In genomic region chr16:55515110-55515509, GRCh38 we compare ENCODE assay signal across 27 cellular contexts. TPM values are rescaled to one million over a fixed set of nuclear protein-coding genes. Genes with fewer than 3 reads are reported as not detected.
DNase-seq lines count a peak whose midpoint lies in the region; ATAC-seq and TF ChIP-seq lines count a peak whose summit lies in the region.
"Had no signal": no experiment of that assay in that cellular context is flagged by ENCODE, and none has a peak within 500 bp of the region (broad histone marks: within the 10 kb centered on the region; RNA-seq: fewer than 3 reads in every experiment).

No MANE protein-coding gene starts in this region.

- TF ChIP-seq POLR2A in NB4 (IDR thresholded peaks at IDR 0.05; ENCODE audit: extremely low read depth, insufficient read length): no peak

- H4K91ac ChIP-seq in mesenchymal stem cell (ENCODE audit: low read length): no peak overlapping the region

- H3K4me1 Mint-ChIP-seq in CD8-positive, alpha-beta memory T cell: no peaks in the 10 kb centered on the region
- H3K4me1 Mint-ChIP-seq: neural progenitor cell; stimulated activated naive CD8-positive, alpha-beta T cell treated with anti-CD3 and anti-CD28 coated beads, Interleukin-15, amount 100 ng/mL, for 72 hours had no signal

- no peak for TF ChIP-seq CTCF in NB4 (IDR thresholded peaks at IDR 0.05; ENCODE audit: low read depth, low read length)

- CTCF ChIA-PET in CD8-positive, alpha-beta memory T cell (lab: Charles Lee): no interaction called here

- H3K27me3 Mint-ChIP-seq in CD8-positive, alpha-beta memory T cell: peaks cover 7 to 34% of the 10 kb centered on the region in 2 donors

- H3K18ac ChIP-seq in mesenchymal stem cell (ENCODE audit: low read depth in 1 of 2, low read length in 2 of 2): no peak overlapping the region

- no peak overlapping the region for H2BK5ac ChIP-seq in mesenchymal stem cell (ENCODE audit: low read depth, low read length, poor library complexity, severe bottlenecking)

- peaks cover 0 to 46% of the 10 kb centered on the region in 2 experiments for H3K36me3 ChIP-seq in mesenchymal stem cell (ENCODE audit: control insufficient read depth in 1 of 2, insufficient read depth in 2 of 2, low read depth in 1 of 2, low read length in 2 of 2)
- no peaks in the 10 kb centered on the region for H3K36me3 ChIP-seq in CD8-positive, alpha-beta memory T cell (ENCODE audit: insufficient read depth, low read length)
- H3K36me3 ChIP-seq: neural progenitor cell, right atrium auricular region had no signal

- no peak overlapping the region for H2AFZ ChIP-seq in mesenchymal stem cell (ENCODE audit: low read depth, low read length)
- H2AFZ ChIP-seq: neural progenitor cell had no signal

- no peaks in the 10 kb centered on the region for H3K79me1 ChIP-seq in mesenchymal stem cell (replicated peaks; ENCODE audit: low read length, poor library complexity, severe bottlenecking)

- no peaks in the 10 kb centered on the region for H3K4me1 ChIP-seq in mesenchymal stem cell (ENCODE audit: control insufficient read depth, insufficient read depth, low read depth, low read length)
- no peaks in the 10 kb centered on the region for H3K4me1 ChIP-seq in CD8-positive, alpha-beta memory T cell (ENCODE audit: insufficient read depth, low read length)
- H3K4me1 ChIP-seq: BE2C, left ventricle myocardium inferior, neural progenitor cell, right atrium auricular region, vagina had no signal

- no peak overlapping the region for H2AK5ac ChIP-seq in mesenchymal stem cell (ENCODE audit: low read length, severe bottlenecking)

- H3K14ac ChIP-seq in mesenchymal stem cell (ENCODE audit: low read length in 2 of 2): no peak overlapping the region

- H2BK12ac ChIP-seq in mesenchymal stem cell (ENCODE audit: low read length in 2 of 2): no peak overlapping the region

- H3K4me3 Mint-ChIP-seq in CD8-positive, alpha-beta memory T cell: no peak overlapping the region
- H3K4me3 Mint-ChIP-seq: activated CD8-positive, alpha-beta T cell treated with anti-CD3 and anti-CD28 coated beads, Interleukin-2, amount 10 ng/mL, durations not matched to agents 7 days and 5 days; activated naive CD4-positive, alpha-beta T cell treated with anti-CD3 and anti-CD28 coated beads for 36 hours; neural progenitor cell; stimulated activated naive CD8-positive, alpha-beta T cell treated with anti-CD3 and anti-CD28 coated beads, Interleukin-15, amount 100 ng/mL, for 72 hours had no signal

- H2BK120ac ChIP-seq in mesenchymal stem cell (ENCODE audit: low read depth, low read length): no peak overlapping the region

- no peak overlapping the region for H3K4me2 ChIP-seq in mesenchymal stem cell (ENCODE audit: low read length, poor library complexity, severe bottlenecking)
- H3K4me2 ChIP-seq: neural progenitor cell had no signal

- H3K9me3 ChIP-seq in mesenchymal stem cell (ENCODE audit: control insufficient read depth, low read length): peaks cover 9% of the 10 kb centered on the region
- no peaks in the 10 kb centered on the region for H3K9me3 ChIP-seq in CD8-positive, alpha-beta memory T cell (ENCODE audit: low read length)
- H3K9me3 ChIP-seq: BE2C, vagina had no signal

- no peak overlapping the region for H3K9ac ChIP-seq in mesenchymal stem cell (ENCODE audit: low read length)
- H3K9ac ChIP-seq: neural progenitor cell had no signal

- WGBS in mesenchymal stem cell: no CpG with 5 or more reads among the region's 1 CpG

- H3K4me3 ChIP-seq in NB4 (ENCODE audit: low read depth, low read length) (no peak overlapping the region), mesenchymal stem cell (ENCODE audit: insufficient read depth in 1 of 2, low read depth in 1 of 2, low read length in 2 of 2) (no peak overlapping the region)
- H3K4me3 ChIP-seq in CD8-positive, alpha-beta memory T cell (ENCODE audit: low read length): no peak overlapping the region
- H3K4me3 ChIP-seq: left ventricle myocardium inferior, neural progenitor cell, right atrium auricular region, spleen, vagina had no signal

- H3K27ac Mint-ChIP-seq in CD8-positive, alpha-beta memory T cell: no peak overlapping the region
- H3K27ac Mint-ChIP-seq: activated CD8-positive, alpha-beta T cell treated with anti-CD3 and anti-CD28 coated beads, Interleukin-2, amount 10 ng/mL, durations not matched to agents 7 days and 5 days; activated naive CD4-positive, alpha-beta T cell treated with anti-CD3 and anti-CD28 coated beads for 36 hours; neural progenitor cell; stimulated activated naive CD8-positive, alpha-beta T cell treated with anti-CD3 and anti-CD28 coated beads, Interleukin-15, amount 100 ng/mL, for 72 hours had no signal

- H3K9me3 Mint-ChIP-seq in CD8-positive, alpha-beta memory T cell: peaks cover 0 to 18% (median 15%) of the 10 kb centered on the region in 5 donors

- no peak overlapping the region for H2BK15ac ChIP-seq in mesenchymal stem cell (ENCODE audit: low read depth, poor library complexity, severe bottlenecking)

- no peak for ATAC-seq in GM19023 (IDR thresholded peaks at IDR 0.05; ENCODE audit: unreplicated experiment)
- ATAC-seq: activated CD8-positive, alpha-beta T cell treated with anti-CD3 and anti-CD28 coated beads, Interleukin-2, amount 10 ng/mL, durations not matched to agents 7 days and 5 days; Panc1; stimulated activated naive CD8-positive, alpha-beta T cell treated with anti-CD3 and anti-CD28 coated beads, Interleukin-15, amount 100 ng/mL, for 72 hours had no signal

- H3K36me3 Mint-ChIP-seq in CD8-positive, alpha-beta memory T cell: peaks cover 0 to 3% (median 0%) of the 10 kb centered on the region in 3 donors

- no peak overlapping the region for H3K4ac ChIP-seq in mesenchymal stem cell (ENCODE audit: low read depth in 1 of 2, low read length in 2 of 2)

- DNase-seq in HCEC 1CT: peak; percentile 48
- peak; percentile 16 for DNase-seq in NB4 (ENCODE audit: low read depth)
- peak; percentile 37 for DNase-seq in astrocyte of the hippocampus (ENCODE audit: low read depth, low spot score)
- DNase-seq in mesenchymal stem cell: peak; percentile 42
- no peak for DNase-seq in CD8-positive, alpha-beta memory T cell
- no peak for DNase-seq in effector CD4-positive, alpha-beta T cell
- no peak for DNase-seq in GOT3 (lab: John Stamatoyannopoulos, UW)
- DNase-seq: ACHN; activated CD4-positive, alpha-beta T cell treated with anti-CD3 and anti-CD28 coated beads for 4 hours; activated CD8-positive, alpha-beta T cell treated with anti-CD3 and anti-CD28 coated beads, Interleukin-2, amount 10 ng/mL, durations not matched to agents 7 days and 5 days; activated naive CD4-positive, alpha-beta T cell treated with anti-CD3 and anti-CD28 coated beads for 36 hours; BE2C; DMS 273 treated with DMSO at 0.1 percent for 48 hours; left ventricle myocardium inferior; NCI-H1930; NCI-H524 treated with DMSO at 0.1 percent for 48 hours; SIG-M5; spleen; stimulated activated naive CD8-positive, alpha-beta T cell treated with anti-CD3 and anti-CD28 coated beads, Interleukin-15, amount 100 ng/mL, for 72 hours had no signal

- H3K23ac ChIP-seq in mesenchymal stem cell (ENCODE audit: low read length in 2 of 2): no peak overlapping the region

- POLR2A ChIA-PET in CD8-positive, alpha-beta memory T cell (lab: Charles Lee): no interaction called here

- no peak overlapping the region for H4K8ac ChIP-seq in mesenchymal stem cell (ENCODE audit: low read length)

- no peak overlapping the region for H3K27ac ChIP-seq in mesenchymal stem cell (ENCODE audit: low read length, poor library complexity, severe bottlenecking)
- H3K27ac ChIP-seq in CD8-positive, alpha-beta memory T cell (ENCODE audit: low read depth, low read length): no peak overlapping the region
- H3K27ac ChIP-seq: left ventricle myocardium inferior, neural progenitor cell, right atrium auricular region, spleen, vagina, VCaP had no signal

- H3K27me3 ChIP-seq in mesenchymal stem cell (ENCODE audit: control insufficient read depth in 1 of 2, insufficient read depth in 1 of 2, low read length in 2 of 2): no peaks in the 10 kb centered on the region
- no peaks in the 10 kb centered on the region for H3K27me3 ChIP-seq in CD8-positive, alpha-beta memory T cell (ENCODE audit: insufficient read depth, low read length, poor library complexity, severe bottlenecking)
- H3K27me3 ChIP-seq: BE2C, right atrium auricular region, vagina had no signal

RNA-seq across cellular contexts. Expression of gene LPCAT2, which starts 6.2 kb away (rescaled TPM):
- 12.2 TPM for polyA plus RNA-seq in mesenchymal stem cell (2013, experiment 1 of 2)
- 13.0 TPM for polyA plus RNA-seq in mesenchymal stem cell (2013, experiment 2 of 2)
- 1 to 10 TPM in 1 of 2 experiments, under 1 TPM in 1; 0.33 to 1.2 TPM for total RNA-seq in CD8-positive, alpha-beta memory T cell
- polyA plus RNA-seq in CD8-positive, alpha-beta memory T cell: 0.29 TPM
- total RNA-seq: G401 had no signal

RNA-seq across cellular contexts. Expression of gene MMP2, which starts 36.1 kb away (rescaled TPM):
- 290 TPM for polyA plus RNA-seq in mesenchymal stem cell (2013, experiment 1 of 2)
- polyA plus RNA-seq in mesenchymal stem cell (2013, experiment 2 of 2): 285 TPM
- total RNA-seq in CD8-positive, alpha-beta memory T cell: not detected
- not detected for polyA plus RNA-seq in CD8-positive, alpha-beta memory T cell
- total RNA-seq: activated CD8-positive, alpha-beta T cell treated with anti-CD3 and anti-CD28 coated beads, Interleukin-2, amount 10 ng/mL, durations not matched to agents 7 days and 5 days; activated naive CD4-positive, alpha-beta T cell treated with anti-CD3 and anti-CD28 coated beads for 36 hours; G401 had no signal

RNA-seq across cellular contexts. Expression of gene CAPNS2, which starts 51.4 kb away (rescaled TPM):
- polyA plus RNA-seq in mesenchymal stem cell (2013, experiment 1 of 2): 0.06 TPM
- polyA plus RNA-seq in mesenchymal stem cell (2013, experiment 2 of 2): 0.05 TPM
- not detected for total RNA-seq in CD8-positive, alpha-beta memory T cell
- polyA plus RNA-seq in CD8-positive, alpha-beta memory T cell: not detected
- total RNA-seq: activated CD8-positive, alpha-beta T cell treated with anti-CD3 and anti-CD28 coated beads, Interleukin-2, amount 10 ng/mL, durations not matched to agents 7 days and 5 days; activated naive CD4-positive, alpha-beta T cell treated with anti-CD3 and anti-CD28 coated beads for 36 hours; epithelial cell of proximal tubule; G401; left ventricle myocardium inferior had no signal

Comparison
In these comparisons a context has a peak if more than half of its experiments do, and no peak if none do; other contexts are left out.
1. DNase-seq: peak in HCEC 1CT (single experiment), NB4 (single experiment), astrocyte of the hippocampus (single experiment) and mesenchymal stem cell (single experiment); none in CD8-positive, alpha-beta memory T cell (0 of 5), effector CD4-positive, alpha-beta T cell (single experiment) and GOT3 (single experiment).